In the genomic region with DNA sequence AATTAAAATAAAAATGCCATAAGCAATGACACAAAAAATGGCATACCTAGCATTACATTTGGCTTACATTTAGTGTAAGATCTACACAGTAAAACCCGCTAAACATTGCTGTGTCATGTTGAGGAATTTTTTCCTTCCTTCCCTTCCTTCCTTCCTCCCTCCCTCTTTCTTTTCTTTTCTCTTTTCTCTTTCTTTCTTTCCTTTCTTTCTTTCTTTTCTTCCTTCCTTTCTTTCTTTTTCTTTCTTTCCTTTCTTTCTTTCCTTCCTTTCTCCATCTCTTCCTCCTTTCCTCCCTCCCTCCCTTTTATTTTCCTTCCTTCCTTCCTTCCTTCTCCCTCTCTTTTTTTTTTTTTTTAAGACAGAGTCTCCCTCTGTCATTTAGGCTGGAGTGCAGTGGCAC, we compare ENCODE assay signal across 1 cellular context. TPM values are rescaled to one million over a fixed set of nuclear protein-coding genes. Genes with fewer than 3 reads are reported as not detected.
"Had no signal": no experiment of that assay in that cellular context is flagged by ENCODE, and none has a peak within 500 bp of the region (broad histone marks: within the 10 kb centered on the region; RNA-seq: fewer than 3 reads in every experiment).

No MANE protein-coding gene starts in this region.

RNA-seq across cellular contexts. Expression of gene CYP2A6, which starts 11.8 kb away (rescaled TPM):
- polyA plus RNA-seq: GM12878 had no signal

RNA-seq across cellular contexts. Expression of gene CYP2A7, which starts 43.6 kb away (rescaled TPM):
- total RNA-seq: GM12878 had no signal
- polyA plus RNA-seq: GM12878 had no signal
